Comparison of ENCODE assay signal across 22 cellular contexts in genomic region chr5:32960340-32961065, GRCh38.
A peak's percentile ranks its signal among the peaks of the same experiment; 100 is the strongest.
DNase-seq lines count a peak whose midpoint lies in the region; ATAC-seq and TF ChIP-seq lines count a peak whose summit lies in the region.
"Had no signal": no experiment of that assay in that cellular context is flagged by ENCODE, and none has a peak within 500 bp of the region (broad histone marks: within the 10 kb centered on the region; RNA-seq: fewer than 3 reads in every experiment).

No MANE protein-coding gene starts in this region.

- H2AK5ac ChIP-seq in mesendoderm (ENCODE audit: low read length): no peak overlapping the region

- H2BK15ac ChIP-seq in mesendoderm (replicated peaks; ENCODE audit: low read depth): peak overlapping the region; percentile 57

- no peak overlapping the region for H3K23ac ChIP-seq in mesendoderm (ENCODE audit: low read length)

- H3K4me3 ChIP-seq in PC-3 (ENCODE audit: low read length): no peak overlapping the region
- H3K4me3 ChIP-seq in mesendoderm (ENCODE audit: low read length): no peak overlapping the region
- H3K4me3 ChIP-seq: SK-N-MC, skin epidermis had no signal

- 0 out of 2 replicates have a peak, but pooled peaks have one; percentile 22 for ATAC-seq in PC-3
- ATAC-seq in GM18511 (IDR thresholded peaks at IDR 0.05; ENCODE audit: unreplicated experiment): no peak
- no peak for ATAC-seq in GM21529 (IDR thresholded peaks at IDR 0.05; ENCODE audit: unreplicated experiment)
- ATAC-seq: natural killer cell treated with Interleukin-12 subunit alpha and Interleukin-12 subunit beta and Interleukin-15 and Interleukin-18, amount 100 ng/mL, for 72 hours; stimulated activated naive CD8-positive, alpha-beta T cell treated with anti-CD3 and anti-CD28 coated beads, Interleukin-15, Interleukin-2, amounts not matched to agents 100 U/mL and 50 U/mL, for 24 hours had no signal

- intact Hi-C loops in PC-3 (cut with micrococcal nuclease): no loop called here

- no peaks in the 10 kb centered on the region for H3K79me1 ChIP-seq in mesendoderm (ENCODE audit: low read length)

- no peak overlapping the region for H4K5ac ChIP-seq in mesendoderm (ENCODE audit: low read length)

- no TSS peak for BruUV-seq in PC-3 (replicated peaks; lab: Mats Ljungman, UMichigan)

- H3K4me1 ChIP-seq in PC-3 (ENCODE audit: insufficient read depth, low read length) (peaks cover 9% of the 10 kb centered on the region), mesendoderm (ENCODE audit: control insufficient read depth, low read depth, low read length) (no peaks in the 10 kb centered on the region)
- H3K4me1 ChIP-seq: BE2C had no signal

- H3K27ac ChIP-seq in PC-3 (ENCODE audit: low read length): peak overlapping the region; percentile 71
- peak overlapping the region; percentile 81 for H3K27ac ChIP-seq in epithelial cell of prostate
- peak overlapping the region; percentile 24 for H3K27ac ChIP-seq in mesendoderm (ENCODE audit: low read depth, low read length)
- H3K27ac ChIP-seq: RWPE1, SK-N-MC had no signal

- CTCF ChIA-PET in PC-3 (lab: Charles Lee): no interaction called here

- H3K79me2 ChIP-seq in PC-3 (ENCODE audit: low read length) (no peaks in the 10 kb centered on the region), mesendoderm (ENCODE audit: control insufficient read depth, insufficient read depth, low read length) (no peaks in the 10 kb centered on the region)

- no peaks in the 10 kb centered on the region for H3K9me3 ChIP-seq in PC-3 (ENCODE audit: low read length)
- H3K9me3 ChIP-seq: BE2C had no signal

- no peaks in the 10 kb centered on the region for H3F3A ChIP-seq in PC-3 (ENCODE audit: low read length, unreplicated experiment)

- no peaks in the 10 kb centered on the region for H4K20me1 ChIP-seq in PC-3 (ENCODE audit: low read length)

- POLR2A ChIA-PET in PC-3 (lab: Charles Lee; ENCODE audit: unreplicated experiment): no interaction called here

- TF ChIP-seq CTCF in PC-3 (conservative IDR thresholded peaks at IDR 0.05; ENCODE audit: low read depth, low read length): no peak

- peak overlapping the region; percentile 18 for H3K18ac ChIP-seq in mesendoderm (ENCODE audit: low read length)

- H3K56ac ChIP-seq in mesendoderm (ENCODE audit: low read length): no peak overlapping the region

- H3K4ac ChIP-seq in mesendoderm (ENCODE audit: low read depth, low read length): no peak overlapping the region

- H2BK5ac ChIP-seq in mesendoderm (ENCODE audit: low read length): no peak overlapping the region

- H3K9me2 ChIP-seq in PC-3 (replicated peaks; ENCODE audit: low read length): no peaks in the 10 kb centered on the region

- WGBS in mesendoderm (ENCODE audit: extremely low coverage, insufficient coverage, low lambda C conversion rate): no CpG with 5 or more reads among the region's 2 CpGs

- H2AFZ ChIP-seq in PC-3 (ENCODE audit: low read length): no peak overlapping the region

- H2BK120ac ChIP-seq in mesendoderm (ENCODE audit: low read depth, low read length): no peak overlapping the region

- no peaks in the 10 kb centered on the region for H3K27me3 ChIP-seq in PC-3 (ENCODE audit: low read length)
- H3K27me3 ChIP-seq in mesendoderm (ENCODE audit: insufficient read depth, low read length, poor library complexity): no peaks in the 10 kb centered on the region
- H3K27me3 ChIP-seq: BE2C had no signal

- H3K4me2 ChIP-seq in PC-3 (ENCODE audit: low read length): no peak overlapping the region
- H3K4me2 ChIP-seq in mesendoderm (ENCODE audit: low read length): no peak overlapping the region

- H4K8ac ChIP-seq in mesendoderm (ENCODE audit: low read depth, low read length): no peak overlapping the region

- H3K36me3 ChIP-seq in PC-3 (ENCODE audit: low read depth, low read length) (no peaks in the 10 kb centered on the region), mesendoderm (ENCODE audit: control insufficient read depth, insufficient read depth, low read length) (no peaks in the 10 kb centered on the region)
- H3K36me3 ChIP-seq: BE2C had no signal

- H3K9ac ChIP-seq in PC-3 (ENCODE audit: low read length) (peak overlapping the region; percentile 4; the same call in 1 of the 2 replicates), mesendoderm (ENCODE audit: low read length) (no peak overlapping the region)

- DNase-seq in EH (ENCODE audit: low read depth) (peak; percentile 11), PC-3 (peak; percentile 43), epithelial cell of prostate (ENCODE audit: low read depth, low spot score) (peak; percentile 72), mesendoderm (peak; percentile 56), mesenteric fat pad (ENCODE audit: low spot score) (no peak)
- DNase-seq in activated naive CD4-positive, alpha-beta T cell (lab: John Stamatoyannopoulos, UW): no peak
- DNase-seq: activated CD4-positive, alpha-beta T cell treated with anti-CD3 and anti-CD28 coated beads, Interleukin-2, amount 10 ng/mL, durations not matched to agents 24 days and 14 days; activated effector memory CD4-positive, alpha-beta T cell treated with anti-CD3 and anti-CD28 coated beads, Interleukin-2, amount 50 U/mL, for 16 hours; activated naive CD8-positive, alpha-beta T cell treated with anti-CD3 and anti-CD28 coated beads, Interleukin-2, amount 10 ng/mL, durations not matched to agents 7 days and 5 days; activated T-cell treated with anti-CD3 and anti-CD28 coated beads, Interleukin-2, amount 50 U/mL, for 1 hour; BE2C; CD8-positive, alpha-beta memory T cell; DMS153; NCI-H1694; NCI-H446 treated with DMSO at 0.1 percent for 48 hours; stimulated activated naive CD8-positive, alpha-beta T cell treated with anti-CD3 and anti-CD28 coated beads, Interleukin-15, Interleukin-2, amounts not matched to agents 100 U/mL and 50 U/mL, for 24 hours had no signal

Comparison
In these comparisons a context has a peak if more than half of its experiments do, and no peak if none do; other contexts are left out.
1. DNase-seq: peak in EH (single experiment), PC-3 (single experiment), epithelial cell of prostate (single experiment) and mesendoderm (single experiment); none in activated naive CD4-positive, alpha-beta T cell (0 of 4) and mesenteric fat pad (single experiment).
2. H3K27ac ChIP-seq: peak in every context shown above with its lines; median percentile 81 in epithelial cell of prostate; 71 in PC-3; 24 in mesendoderm.